ENCODE assay signal across 2 cellular contexts in the genomic region with DNA sequence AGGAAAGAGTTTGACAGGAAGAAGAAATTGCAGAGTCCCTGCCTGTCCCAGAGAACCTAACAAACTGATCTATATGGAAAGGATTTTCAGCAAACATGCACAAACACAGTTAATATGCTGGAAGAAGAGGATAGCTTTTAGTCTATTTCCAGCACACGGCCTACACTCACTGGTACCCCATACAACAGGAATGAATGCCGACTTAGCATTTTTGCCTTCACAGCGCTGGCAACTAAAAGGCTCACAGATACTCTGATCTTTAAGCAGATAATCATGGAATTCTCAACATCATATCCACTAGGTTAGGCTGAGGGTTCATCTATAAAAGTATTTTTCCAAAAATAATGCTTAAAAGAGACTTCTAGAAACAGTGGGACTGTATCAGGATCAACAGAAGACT.
A peak's percentile ranks its signal among the peaks of the same experiment; 100 is the strongest.
TF ChIP-seq lines count a peak whose summit lies in the region.

No MANE protein-coding gene starts in this region.

TF ChIP-seq in HepG2, 621 proteins besides CTCF, POLR2A, EP300 and RAD21:
- TF ChIP-seq ZNF546 (CRISPR knock-in tag; conservative IDR thresholded peaks at IDR 0.05) (no peak), ESRRA (CRISPR knock-in tag; IDR thresholded peaks at IDR 0.05; ENCODE audit: low read depth) (no peak), MATR3 (CRISPR knock-in tag; IDR thresholded peaks at IDR 0.05) (no peak), CEBPG (CRISPR knock-in tag; IDR thresholded peaks at IDR 0.05) (no peak), MAFF (IDR thresholded peaks at IDR 0.05; ENCODE audit: low read depth, low read length) (peak; percentile 95), KDM6A (CRISPR knock-in tag; IDR thresholded peaks at IDR 0.05; ENCODE audit: low read depth) (no peak), MYC (CRISPR knock-in tag; IDR thresholded peaks at IDR 0.05; ENCODE audit: borderline replicate concordance) (no peak), MAFK (conservative IDR thresholded peaks at IDR 0.05 in 1 of 2, IDR thresholded peaks at IDR 0.05 in 1 of 2; ENCODE audit: low read length in 2 of 2) (peak; percentile 95 to 97), TFE3 (CRISPR knock-in tag; IDR thresholded peaks at IDR 0.05) (no peak), JARID2 (CRISPR knock-in tag; IDR thresholded peaks at IDR 0.05; ENCODE audit: insufficient replicate concordance) (no peak)

TF ChIP-seq in K562, 482 proteins besides CTCF, POLR2A, EP300 and RAD21:
- TF ChIP-seq RBFOX2 (IDR thresholded peaks at IDR 0.05; ENCODE audit: low read depth, low read length) (no peak), MAFF (IDR thresholded peaks at IDR 0.05; ENCODE audit: low read length) (peak; percentile 88), C11orf30 (IDR thresholded peaks at IDR 0.05; ENCODE audit: low read depth) (peak; percentile 78), FOXM1 (IDR thresholded peaks at IDR 0.05; ENCODE audit: low read depth) (no peak), FOXM1 (CRISPR knock-in tag; IDR thresholded peaks at IDR 0.05; ENCODE audit: low read depth) (no peak), ZNF316 (IDR thresholded peaks at IDR 0.05) (peak; percentile 86), MAFG (tag; conservative IDR thresholded peaks at IDR 0.05) (peak; percentile 76), NCOA6 (IDR thresholded peaks at IDR 0.05) (no peak), ZNF589 (CRISPR knock-in tag; IDR thresholded peaks at IDR 0.05; ENCODE audit: low read depth) (no peak), ZNF239 (CRISPR knock-in tag; IDR thresholded peaks at IDR 0.05) (no peak), RBM14 (IDR thresholded peaks at IDR 0.05; ENCODE audit: borderline replicate concordance, insufficient read depth, low read depth, low read length) (no peak), PHB (CRISPR knock-in tag; IDR thresholded peaks at IDR 0.05) (no peak), KLF10 (CRISPR knock-in tag; IDR thresholded peaks at IDR 0.05) (no peak), MAFK (IDR thresholded peaks at IDR 0.05; ENCODE audit: low read length) (peak; percentile 88), KAT7 (CRISPR knock-in tag; IDR thresholded peaks at IDR 0.05; ENCODE audit: borderline replicate concordance) (no peak), ATF1 (CRISPR knock-in tag; IDR thresholded peaks at IDR 0.05) (no peak), ATF1 (tag; IDR thresholded peaks at IDR 0.05) (no peak), ZNF140 (CRISPR knock-in tag; IDR thresholded peaks at IDR 0.05) (no peak), L3MBTL2 (IDR thresholded peaks at IDR 0.05) (no peak), TGIF2 (CRISPR knock-in tag; IDR thresholded peaks at IDR 0.05) (no peak), ZC3H4 (CRISPR knock-in tag; IDR thresholded peaks at IDR 0.05; ENCODE audit: borderline replicate concordance) (no peak), CBX5 (IDR thresholded peaks at IDR 0.05; ENCODE audit: borderline replicate concordance, low read depth) (no peak), CBFB (CRISPR knock-in tag; IDR thresholded peaks at IDR 0.05) (no peak), ZNF232 (CRISPR knock-in tag; IDR thresholded peaks at IDR 0.05) (no peak), NRF1 (conservative IDR thresholded peaks at IDR 0.05 in 1 of 2, IDR thresholded peaks at IDR 0.05 in 1 of 2) (no peak), KLF13 (tag; IDR thresholded peaks at IDR 0.05; ENCODE audit: borderline replicate concordance, low read depth) (no peak)
- TF ChIP-seq, protein P1, sequence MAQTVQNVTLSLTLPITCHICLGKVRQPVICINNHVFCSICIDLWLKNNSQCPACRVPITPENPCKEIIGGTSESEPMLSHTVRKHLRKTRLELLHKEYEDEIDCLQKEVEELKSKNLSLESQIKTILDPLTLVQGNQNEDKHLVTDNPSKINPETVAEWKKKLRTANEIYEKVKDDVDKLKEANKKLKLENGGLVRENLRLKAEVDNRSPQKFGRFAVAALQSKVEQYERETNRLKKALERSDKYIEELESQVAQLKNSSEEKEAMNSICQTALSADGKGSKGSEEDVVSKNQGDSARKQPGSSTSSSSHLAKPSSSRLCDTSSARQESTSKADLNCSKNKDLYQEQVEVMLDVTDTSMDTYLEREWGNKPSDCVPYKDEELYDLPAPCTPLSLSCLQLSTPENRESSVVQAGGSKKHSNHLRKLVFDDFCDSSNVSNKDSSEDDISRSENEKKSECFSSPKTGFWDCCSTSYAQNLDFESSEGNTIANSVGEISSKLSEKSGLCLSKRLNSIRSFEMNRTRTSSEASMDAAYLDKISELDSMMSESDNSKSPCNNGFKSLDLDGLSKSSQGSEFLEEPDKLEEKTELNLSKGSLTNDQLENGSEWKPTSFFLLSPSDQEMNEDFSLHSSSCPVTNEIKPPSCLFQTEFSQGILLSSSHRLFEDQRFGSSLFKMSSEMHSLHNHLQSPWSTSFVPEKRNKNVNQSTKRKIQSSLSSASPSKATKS (CRISPR knock-in tag; IDR thresholded peaks at IDR 0.05) = no peak
- TF ChIP-seq, protein P2, sequence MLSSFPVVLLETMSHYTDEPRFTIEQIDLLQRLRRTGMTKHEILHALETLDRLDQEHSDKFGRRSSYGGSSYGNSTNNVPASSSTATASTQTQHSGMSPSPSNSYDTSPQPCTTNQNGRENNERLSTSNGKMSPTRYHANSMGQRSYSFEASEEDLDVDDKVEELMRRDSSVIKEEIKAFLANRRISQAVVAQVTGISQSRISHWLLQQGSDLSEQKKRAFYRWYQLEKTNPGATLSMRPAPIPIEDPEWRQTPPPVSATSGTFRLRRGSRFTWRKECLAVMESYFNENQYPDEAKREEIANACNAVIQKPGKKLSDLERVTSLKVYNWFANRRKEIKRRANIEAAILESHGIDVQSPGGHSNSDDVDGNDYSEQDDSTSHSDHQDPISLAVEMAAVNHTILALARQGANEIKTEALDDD (IDR thresholded peaks at IDR 0.05) = no peak
- TF ChIP-seq, protein P3, sequence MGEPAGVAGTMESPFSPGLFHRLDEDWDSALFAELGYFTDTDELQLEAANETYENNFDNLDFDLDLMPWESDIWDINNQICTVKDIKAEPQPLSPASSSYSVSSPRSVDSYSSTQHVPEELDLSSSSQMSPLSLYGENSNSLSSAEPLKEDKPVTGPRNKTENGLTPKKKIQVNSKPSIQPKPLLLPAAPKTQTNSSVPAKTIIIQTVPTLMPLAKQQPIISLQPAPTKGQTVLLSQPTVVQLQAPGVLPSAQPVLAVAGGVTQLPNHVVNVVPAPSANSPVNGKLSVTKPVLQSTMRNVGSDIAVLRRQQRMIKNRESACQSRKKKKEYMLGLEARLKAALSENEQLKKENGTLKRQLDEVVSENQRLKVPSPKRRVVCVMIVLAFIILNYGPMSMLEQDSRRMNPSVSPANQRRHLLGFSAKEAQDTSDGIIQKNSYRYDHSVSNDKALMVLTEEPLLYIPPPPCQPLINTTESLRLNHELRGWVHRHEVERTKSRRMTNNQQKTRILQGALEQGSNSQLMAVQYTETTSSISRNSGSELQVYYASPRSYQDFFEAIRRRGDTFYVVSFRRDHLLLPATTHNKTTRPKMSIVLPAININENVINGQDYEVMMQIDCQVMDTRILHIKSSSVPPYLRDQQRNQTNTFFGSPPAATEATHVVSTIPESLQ (CRISPR knock-in tag; IDR thresholded peaks at IDR 0.05) = no peak
